In genomic region chrX:36908801-36909403, GRCh38 we compare ENCODE assay signal across 10 cellular contexts.
DNase-seq lines count a peak whose midpoint lies in the region; ATAC-seq, FAIRE-seq and TF ChIP-seq lines count a peak whose summit lies in the region.
"Had no signal": no experiment of that assay in that cellular context is flagged by ENCODE, and none has a peak within 500 bp of the region (broad histone marks: within the 10 kb centered on the region; RNA-seq: fewer than 3 reads in every experiment).

No MANE protein-coding gene starts in this region.

- no peak overlapping the region for H3K27ac ChIP-seq in uterus
- H3K27ac ChIP-seq: neutrophil, SJCRH30 had no signal

- ATAC-seq in HG02610 (IDR thresholded peaks at IDR 0.05; ENCODE audit: unreplicated experiment), result peak; percentile 50

- H3K27me3 ChIP-seq in uterus, result peaks cover 0 to 4% of the 10 kb centered on the region in 2 donors
- H3K27me3 ChIP-seq: neutrophil, SJCRH30 had no signal

- H3K4me1 ChIP-seq in uterus, result no peaks in the 10 kb centered on the region
- H3K4me1 ChIP-seq: SJCRH30 had no signal

- H3K36me3 Mint-ChIP-seq in osteocyte (ENCODE audit: unreplicated experiment), result no peaks in the 10 kb centered on the region

- H3K4me3 Mint-ChIP-seq in osteocyte (ENCODE audit: unreplicated experiment), result no peak overlapping the region

- H3K4me1 Mint-ChIP-seq in osteocyte (ENCODE audit: unreplicated experiment), result no peaks in the 10 kb centered on the region

- TF ChIP-seq CTCF in osteocyte (IDR thresholded peaks at IDR 0.05) (peak; percentile 61), uterus (IDR thresholded peaks at IDR 0.05) (peak in 1 of 4 experiments; percentile 20)

- intact Hi-C loops in uterus (cut with DNase I; ENCODE audit: low total_unique reads), result loop anchor here (10.0 kb wide), 1 partner anchor 516 kb away; no protein-coding TSS in a partner anchor

- DNase-seq in EL (peak; percentile 1), NCI-H2227 treated with DMSO at 0.1 percent for 48 hours (lab: John Stamatoyannopoulos, UW) (peak; percentile 1), osteocyte (ENCODE audit: extremely low spot score, unreplicated experiment) (no peak), CD1c-positive myeloid dendritic cell (ENCODE audit: extremely low spot score) (no peak), NCI-H226 (no peak), uterus (no peak)

- no peaks in the 10 kb centered on the region for H3K27me3 Mint-ChIP-seq in osteocyte (ENCODE audit: unreplicated experiment)

- H3K27ac Mint-ChIP-seq in osteocyte (ENCODE audit: unreplicated experiment), result no peak overlapping the region

- H3K9me3 ChIP-seq in uterus, result no peaks in the 10 kb centered on the region
- H3K9me3 ChIP-seq: neutrophil, SJCRH30 had no signal

- H3K36me3 ChIP-seq in uterus, result no peaks in the 10 kb centered on the region
- H3K36me3 ChIP-seq: neutrophil, SJCRH30 had no signal

- TF ChIP-seq POLR2A in uterus (IDR thresholded peaks at IDR 0.05), result no peak

- H3K4me3 ChIP-seq in uterus, result no peak overlapping the region
- H3K4me3 ChIP-seq: SJCRH30 had no signal

- FAIRE-seq in colon (lab: Jason Lieb, UNC), result peak; percentile 43

- no peaks in the 10 kb centered on the region for H3K9me3 Mint-ChIP-seq in osteocyte (ENCODE audit: unreplicated experiment)

Comparison
In these comparisons a context has a peak if more than half of its experiments do, and no peak if none do; other contexts are left out.
1. DNase-seq: peak in EL (single experiment) and NCI-H2227 treated with DMSO at 0.1 percent for 48 hours (single experiment); none in osteocyte (single experiment), CD1c-positive myeloid dendritic cell (single experiment), NCI-H226 (single experiment) and uterus (0 of 2).